Comparison of ENCODE assay signal across 16 cellular contexts in genomic region chr5:14407051-14407450, GRCh38.
DNase-seq lines count a peak whose midpoint lies in the region; ATAC-seq and TF ChIP-seq lines count a peak whose summit lies in the region.
"Had no signal": no experiment of that assay in that cellular context is flagged by ENCODE, and none has a peak within 500 bp of the region (broad histone marks: within the 10 kb centered on the region; RNA-seq: fewer than 3 reads in every experiment).

No MANE protein-coding gene starts in this region.

- WGBS in GM23248 (ENCODE audit: low coverage in 1 of 2, low lambda C conversion rate in 2 of 2, missing lambda C conversion rate in 2 of 2), 2 experiments, result 48 to 50% methylated on average over 5 of the region's 5 CpGs

- in situ Hi-C loops in GM23248 (cut with MboI) (no loop called here), gastrocnemius medialis (cut with MboI; ENCODE audit: low sequenced_read_pairs in 4 of 4) (loop anchor here in 1 of 4 donors (10.0 kb wide), 1 partner anchor 48 kb away; no protein-coding TSS in a partner anchor)

- peaks cover 69% of the 10 kb centered on the region for H3K4me1 ChIP-seq in GM23248 (ENCODE audit: insufficient read depth)
- H3K4me1 ChIP-seq in adipocyte (ENCODE audit: control insufficient read depth, insufficient read depth, low read length), result peaks cover 61% of the 10 kb centered on the region
- no peaks in the 10 kb centered on the region for H3K4me1 ChIP-seq in gastrocnemius medialis

- no peaks in the 10 kb centered on the region for H4K20me1 ChIP-seq in GM23248 (ENCODE audit: insufficient read depth)

- intact Hi-C loops in Right ventricle myocardium superior (cut with DNase I) (no loop called here), gastrocnemius medialis (cut with DNase I; ENCODE audit: low total_unique reads) (no loop called here)

- H3K4me3 ChIP-seq in GM23248 (no peak overlapping the region), adipocyte (ENCODE audit: low read length) (no peak overlapping the region), gastrocnemius medialis (no peak overlapping the region)

- H3K9ac ChIP-seq in GM23248 (peak overlapping the region; percentile 63), adipocyte (ENCODE audit: low read length) (peak overlapping the region; percentile 34)

- peaks cover 55% of the 10 kb centered on the region for H3K36me3 ChIP-seq in GM23248 (ENCODE audit: low read depth)
- H3K36me3 ChIP-seq in adipocyte (ENCODE audit: control insufficient read depth, insufficient read depth, low read length, severe bottlenecking), result peaks cover 50% of the 10 kb centered on the region
- peaks cover 0 to 28% of the 10 kb centered on the region in 2 donors for H3K36me3 ChIP-seq in gastrocnemius medialis

- ATAC-seq in Right ventricle myocardium superior (ENCODE audit: poor library complexity) (peak; percentile 29), gastrocnemius medialis (no peak), GM18505 (IDR thresholded peaks at IDR 0.05; ENCODE audit: unreplicated experiment) (no peak)
- ATAC-seq: left colon; stimulated activated naive CD8-positive, alpha-beta T cell treated with anti-CD3 and anti-CD28 coated beads, Interleukin-15, amount 100 ng/mL, for 72 hours had no signal

- no peak for TF ChIP-seq CTCF in gastrocnemius medialis (IDR thresholded peaks at IDR 0.05 in 4 of 5, conservative IDR thresholded peaks at IDR 0.05 in 1 of 5)

- H3K9me3 ChIP-seq in GM23248 (ENCODE audit: low read depth) (no peaks in the 10 kb centered on the region), adipocyte (ENCODE audit: control insufficient read depth, low read length) (no peaks in the 10 kb centered on the region), gastrocnemius medialis (no peaks in the 10 kb centered on the region)

- H3K4me2 ChIP-seq in GM23248 (ENCODE audit: unreplicated experiment), result peak overlapping the region; percentile 45

- no peak overlapping the region for H2AFZ ChIP-seq in GM23248

- DNase-seq in GM23248 (no peak), adipocyte (ENCODE audit: low read depth) (no peak), Right ventricle myocardium superior (no peak), gastrocnemius medialis (no peak), mucosa of gallbladder (ENCODE audit: low spot score) (no peak), RKO (ENCODE audit: low spot score) (no peak)
- DNase-seq in stimulated activated naive CD4-positive, alpha-beta T cell treated with Interleukin-2 at 50 U/mL for 16 hours (lab: John Stamatoyannopoulos, UW), result no peak
- DNase-seq: activated effector memory CD4-positive, alpha-beta T cell treated with Interleukin-2 at 50 U/mL for 16 hours; left colon; NCI-H1048; NCI-H2107; NCI-H774; RPMI8226; stimulated activated naive CD8-positive, alpha-beta T cell treated with anti-CD3 and anti-CD28 coated beads, Interleukin-15, amount 100 ng/mL, for 72 hours; T-helper 1 cell had no signal

- TF ChIP-seq POLR2A in gastrocnemius medialis (IDR thresholded peaks at IDR 0.05) (no peak), GM18505 (IDR thresholded peaks at IDR 0.05; ENCODE audit: borderline replicate concordance, extremely low read depth, insufficient read depth, insufficient read length) (no peak)

- H3F3A ChIP-seq in GM23248 (ENCODE audit: insufficient read depth), result peaks cover 82% of the 10 kb centered on the region

- H3K27me3 ChIP-seq in GM23248 (replicated peaks; ENCODE audit: insufficient read depth) (no peaks in the 10 kb centered on the region), adipocyte (replicated peaks; ENCODE audit: control insufficient read depth, insufficient read depth, low read length) (no peaks in the 10 kb centered on the region), gastrocnemius medialis (no peaks in the 10 kb centered on the region)

- H3K79me2 ChIP-seq in GM23248 (ENCODE audit: insufficient read depth), result peaks cover 62% of the 10 kb centered on the region

- peak overlapping the region; percentile 91 for H3K27ac ChIP-seq in GM23248
- peak overlapping the region; percentile 38 to 71 (median 50) for H3K27ac ChIP-seq in gastrocnemius medialis

- H3K9me2 ChIP-seq in GM23248 (ENCODE audit: insufficient read depth), result no peaks in the 10 kb centered on the region
